Comparison of ENCODE assay signal across 8 cellular contexts in the genomic region with DNA sequence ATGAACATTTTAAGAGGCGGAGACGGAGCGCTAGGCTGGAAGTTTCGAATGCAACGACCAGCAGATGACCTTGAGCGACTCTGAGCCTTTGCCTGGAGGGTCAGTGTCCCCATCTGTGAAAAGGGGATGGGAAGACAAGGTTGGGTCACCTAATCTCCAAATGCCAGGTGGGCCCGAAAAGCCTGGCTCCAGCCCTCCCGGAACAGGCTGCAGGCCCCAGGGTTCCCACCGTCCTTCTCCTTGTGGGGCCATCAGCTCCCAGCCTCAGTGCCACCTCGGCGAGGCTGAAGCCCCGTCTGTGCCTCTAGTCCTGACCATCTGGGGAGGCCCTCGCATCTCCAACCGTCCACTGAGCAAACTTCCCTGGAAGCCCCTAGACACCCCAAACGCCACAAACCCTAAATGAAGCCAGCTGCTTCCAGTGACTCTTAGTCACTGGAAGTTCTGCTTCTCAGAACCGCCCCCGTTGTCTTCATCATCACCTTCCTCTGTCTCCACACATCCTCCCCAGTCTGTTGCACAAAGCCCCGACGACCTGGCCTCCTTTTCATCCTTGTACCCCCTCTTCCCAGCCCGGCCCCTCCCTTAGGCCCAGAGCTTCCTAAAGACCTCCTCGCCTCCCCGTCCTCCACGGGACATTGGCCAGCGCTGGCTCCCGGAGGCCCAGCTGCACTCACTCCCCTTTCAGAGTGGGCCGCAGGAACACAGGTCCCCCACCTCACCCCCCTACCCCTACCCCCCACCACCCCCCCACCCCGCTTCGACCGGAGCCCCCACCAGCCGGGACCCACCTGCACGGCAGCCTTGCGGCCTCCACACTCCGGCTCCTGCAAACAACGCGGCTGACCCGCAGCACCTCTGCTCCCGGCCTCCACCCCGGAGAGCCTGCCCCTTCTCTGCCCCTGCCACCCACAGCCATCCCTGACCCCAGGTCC. TPM values are rescaled to one million over a fixed set of nuclear protein-coding genes. Genes with fewer than 3 reads are reported as not detected.
DNase-seq lines count a peak whose midpoint lies in the region; ATAC-seq and TF ChIP-seq lines count a peak whose summit lies in the region.

No MANE protein-coding gene starts in this region.

- peak overlapping the region; percentile 97 for H2AFZ ChIP-seq in parathyroid adenoma

- DNase-seq in BE2C (no peak), SJSA1 (ENCODE audit: low read depth in 1 of 2, low spot score in 2 of 2) (no peak), fibroblast of the aortic adventitia (ENCODE audit: low read depth) (no peak), hippocampal formation (lab: John Stamatoyannopoulos, UW) (no peak), NCI-H69 (lab: John Stamatoyannopoulos, UW) (no peak)

- TF ChIP-seq CTCF in BE2C (IDR thresholded peaks at IDR 0.05; ENCODE audit: low read depth, low read length) (no peak), fibroblast of the aortic adventitia (IDR thresholded peaks at IDR 0.05; ENCODE audit: insufficient read depth, low read length) (no peak), parathyroid adenoma (IDR thresholded peaks at IDR 0.05) (no peak)

- no peaks in the 10 kb centered on the region for H3K27me3 ChIP-seq in BE2C
- no peaks in the 10 kb centered on the region for H3K27me3 ChIP-seq in SJSA1 (replicated peaks)
- H3K27me3 ChIP-seq in parathyroid adenoma (ENCODE audit: control insufficient read depth, insufficient read depth, low read length) = no peaks in the 10 kb centered on the region

- peak overlapping the region; percentile 79 for H3K4me2 ChIP-seq in parathyroid adenoma (ENCODE audit: low read length)

- no peak for ATAC-seq in HG02759 (IDR thresholded peaks at IDR 0.05; ENCODE audit: unreplicated experiment)
- ATAC-seq in HG02970 (IDR thresholded peaks at IDR 0.05; ENCODE audit: low FRiP score, unreplicated experiment) = no peak

- H3K9me3 ChIP-seq in BE2C (no peaks in the 10 kb centered on the region), SJSA1 (replicated peaks) (no peaks in the 10 kb centered on the region; the same call in 1 of the 2 replicates), parathyroid adenoma (ENCODE audit: control insufficient read depth, low read length) (no peaks in the 10 kb centered on the region)

- no peaks in the 10 kb centered on the region for H3K36me3 ChIP-seq in BE2C
- peaks cover 17% of the 10 kb centered on the region for H3K36me3 ChIP-seq in SJSA1
- no peaks in the 10 kb centered on the region for H3K36me3 ChIP-seq in parathyroid adenoma (ENCODE audit: control insufficient read depth, insufficient read depth, low read length)

- H3K27ac ChIP-seq in SJSA1 (0 out of 2 replicates have a peak overlapping the region, but pooled peaks have one; percentile 39), parathyroid adenoma (peak overlapping the region; percentile 64)

- H3K9ac ChIP-seq in parathyroid adenoma = no peak overlapping the region

- peaks cover 4% of the 10 kb centered on the region for H3K79me2 ChIP-seq in parathyroid adenoma

- H3K4me3 ChIP-seq in BE2C (ENCODE audit: low read depth, low read length) (peak overlapping the region; percentile 59), SJSA1 (peak overlapping the region; percentile 40), fibroblast of the aortic adventitia (ENCODE audit: low read depth, low read length) (peak overlapping the region; percentile 72), parathyroid adenoma (ENCODE audit: low read depth, low read length) (peak overlapping the region; percentile 65)

- H3K4me1 ChIP-seq in BE2C = no peaks in the 10 kb centered on the region
- peaks cover 30% of the 10 kb centered on the region for H3K4me1 ChIP-seq in SJSA1 (replicated peaks)
- peaks cover 2% of the 10 kb centered on the region for H3K4me1 ChIP-seq in parathyroid adenoma

RNA-seq across cellular contexts. Expression of a gene that starts 1.0 kb away (rescaled TPM):
- 4.8 TPM for polyA plus RNA-seq in BE2C (2012; ENCODE audit: insufficient read depth, insufficient read length, low read depth)
- total RNA-seq in SJSA1 (2014; rRNA removed; shearing (Covaris generic)) = 14.0 and 17.5 TPM in 2 replicates
- 15.7 and 16.1 TPM in 2 replicates for total RNA-seq in fibroblast of the aortic adventitia (ENCODE audit: low replicate concordance)
